In the genomic region with DNA sequence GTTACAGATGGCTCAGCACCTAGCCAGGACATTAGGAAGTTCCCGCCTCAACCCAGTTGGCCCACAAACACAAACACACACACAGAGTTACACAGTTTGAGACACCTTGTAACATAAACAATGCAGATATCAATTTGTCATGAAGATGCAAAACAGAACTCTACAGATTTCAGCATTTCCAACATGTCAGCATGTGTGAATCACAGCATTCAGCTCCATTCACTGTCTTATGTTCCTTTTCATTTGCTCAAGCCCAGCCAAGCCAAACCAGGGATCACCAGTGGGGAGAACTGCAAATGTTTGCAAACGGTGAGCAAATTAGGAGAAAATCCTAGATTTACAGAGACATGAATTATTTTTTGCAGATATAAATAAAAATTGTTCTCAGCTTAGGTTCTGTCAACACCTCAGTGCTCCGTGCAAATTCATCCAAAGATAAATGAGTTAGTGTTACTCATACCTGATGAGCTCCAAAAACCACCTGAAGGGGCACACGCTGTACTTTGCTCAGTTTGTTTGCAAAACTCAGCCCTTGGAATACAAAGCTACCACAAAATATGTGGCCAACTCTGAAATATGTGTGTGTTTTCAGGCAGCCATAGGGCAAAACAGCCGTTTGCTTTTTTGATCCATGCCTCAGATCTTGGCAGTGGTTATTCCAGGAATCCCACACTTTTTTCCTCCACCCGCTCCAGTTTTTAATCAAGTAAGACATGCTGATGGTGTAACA, we compare ENCODE assay signal across 28 cellular contexts. TPM values are rescaled to one million over a fixed set of nuclear protein-coding genes. Genes with fewer than 3 reads are reported as not detected.
DNase-seq lines count a peak whose midpoint lies in the region; ATAC-seq, FAIRE-seq and TF ChIP-seq lines count a peak whose summit lies in the region.
"Had no signal": no experiment of that assay in that cellular context is flagged by ENCODE, and none has a peak within 500 bp of the region (broad histone marks: within the 10 kb centered on the region; RNA-seq: fewer than 3 reads in every experiment).

No MANE protein-coding gene starts in this region.

- CTCF ChIA-PET in HepG2 (lab: Yijun Ruan, JAX; ENCODE audit: low intra/inter-chr PET ratio, low total read pairs): no interaction called here
- CTCF ChIA-PET in activated CD4-positive, alpha-beta memory T cell treated with anti-CD3 and anti-CD28 coated beads, Interleukin-2, amount 10 ng/mL, durations not matched to agents 7 days and 5 days (lab: Charles Lee): no interaction called here

- peak; percentile 41 for DNase-seq in adipocyte (ENCODE audit: low read depth)
- DNase-seq in epithelial cell of esophagus (ENCODE audit: low read depth): peak; percentile 51
- DNase-seq in HepG2 (ENCODE audit: low spot score): peak; percentile 84
- DNase-seq in glutamatergic neuron: no peak
- DNase-seq in activated CD4-positive, alpha-beta memory T cell treated with anti-CD3 and anti-CD28 coated beads, Interleukin-2, amount 10 ng/mL, durations not matched to agents 7 days and 5 days: no peak
- DNase-seq in SK-N-DZ (ENCODE audit: low spot score): no peak
- DNase-seq: body of pancreas; COR-L47; DMS79; endodermal cell; GF-D8; head of caudate nucleus; left cardiac atrium; NCI-H187 treated with DMSO at 0.1 percent for 48 hours; NCI-H526 treated with DMSO at 0.1 percent for 48 hours; psoas muscle; SJCRH30; stimulated activated CD4-positive, alpha-beta T cell treated with anti-CD3 and anti-CD28 coated beads, Interleukin-1b, Interleukin-23, amount 100 ng/mL, for 48 hours; T-helper 2 cell; WERI-Rb-1 had no signal

- H3K27ac ChIP-seq in C4-2B: peak overlapping the region; percentile 64; the same call in 1 of the 2 replicates
- H3K27ac ChIP-seq in HepG2 (ENCODE audit: extremely low read length, insufficient read depth, low read length): peak overlapping the region; percentile 50
- H3K27ac ChIP-seq: body of pancreas, KMS-11, neutrophil, psoas muscle, SJCRH30, skin epidermis, WERI-Rb-1 had no signal

- H3K27me3 ChIP-seq in adipocyte (replicated peaks; ENCODE audit: control insufficient read depth, insufficient read depth, low read length): no peaks in the 10 kb centered on the region
- no peaks in the 10 kb centered on the region for H3K27me3 ChIP-seq in HepG2 (ENCODE audit: control insufficient read depth in 1 of 2, insufficient read depth in 2 of 2, low read length in 2 of 2)
- H3K27me3 ChIP-seq: body of pancreas, neutrophil, SJCRH30 had no signal

- TF ChIP-seq EP300 in HepG2 (IDR thresholded peaks at IDR 0.05; ENCODE audit: low read depth in 2 of 2, low read length in 2 of 2) (peak in 1 of 2 experiments; percentile 61; a peak in 2 of 4 replicates), HepG2 (CRISPR knock-in tag; IDR thresholded peaks at IDR 0.05; ENCODE audit: borderline replicate concordance) (peak; percentile 31; the same call in 1 of the 2 replicates)

- H3K9me3 ChIP-seq in adipocyte (ENCODE audit: control insufficient read depth, low read length) (no peaks in the 10 kb centered on the region), HepG2 (ENCODE audit: low read length) (no peaks in the 10 kb centered on the region; the same call in 1 of the 2 replicates)
- H3K9me3 ChIP-seq: body of pancreas, neutrophil, psoas muscle had no signal

- TF ChIP-seq CTCF in C4-2B (conservative IDR thresholded peaks at IDR 0.05): peak; percentile 18
- TF ChIP-seq CTCF in epithelial cell of esophagus (IDR thresholded peaks at IDR 0.05; ENCODE audit: insufficient read depth, low read depth, low read length, missing control alignments): peak; percentile 11
- TF ChIP-seq CTCF in HepG2 (CRISPR knock-in tag; IDR thresholded peaks at IDR 0.05): peak; percentile 22; the same call in 1 of the 2 replicates
- TF ChIP-seq CTCF in glutamatergic neuron (IDR thresholded peaks at IDR 0.05; ENCODE audit: partially characterized antibody, unreplicated experiment): no peak

- H3K4me2 ChIP-seq in HepG2 (ENCODE audit: low read depth, low read length): peak overlapping the region; percentile 44
- H3K4me2 ChIP-seq: GM23338, KMS-11 had no signal

- H3K36me3 Mint-ChIP-seq in glutamatergic neuron (ENCODE audit: unreplicated experiment): peaks cover 8% of the 10 kb centered on the region
- peaks cover 39% of the 10 kb centered on the region for H3K36me3 Mint-ChIP-seq in activated CD4-positive, alpha-beta memory T cell treated with anti-CD3 and anti-CD28 coated beads, Interleukin-2, amount 10 ng/mL, durations not matched to agents 7 days and 5 days (ENCODE audit: low read depth)

- POLR2A ChIA-PET in HepG2 (lab: Yijun Ruan, JAX): no interaction called here
- POLR2A ChIA-PET in activated CD4-positive, alpha-beta memory T cell treated with anti-CD3 and anti-CD28 coated beads, Interleukin-2, amount 10 ng/mL, durations not matched to agents 7 days and 5 days (lab: Charles Lee): no interaction called here

- H3K79me2 ChIP-seq in HepG2 (ENCODE audit: insufficient read depth, low read length): no peaks in the 10 kb centered on the region

- FAIRE-seq in HepG2 (lab: Jason Lieb, UNC): peak; percentile 98

- ATAC-seq in HepG2 (peak; percentile 97), HG03108 (IDR thresholded peaks at IDR 0.05; ENCODE audit: unreplicated experiment) (no peak)
- ATAC-seq: body of pancreas, GM23338 had no signal

- no peaks in the 10 kb centered on the region for H3K9me3 Mint-ChIP-seq in glutamatergic neuron (ENCODE audit: unreplicated experiment)
- no peaks in the 10 kb centered on the region for H3K9me3 Mint-ChIP-seq in activated CD4-positive, alpha-beta memory T cell treated with anti-CD3 and anti-CD28 coated beads, Interleukin-2, amount 10 ng/mL, durations not matched to agents 7 days and 5 days
- H3K9me3 Mint-ChIP-seq: GM23338 had no signal

- H3K4me3 Mint-ChIP-seq in glutamatergic neuron (ENCODE audit: unreplicated experiment): no peak overlapping the region
- no peak overlapping the region for H3K4me3 Mint-ChIP-seq in activated CD4-positive, alpha-beta memory T cell treated with anti-CD3 and anti-CD28 coated beads, Interleukin-2, amount 10 ng/mL, durations not matched to agents 7 days and 5 days
- H3K4me3 Mint-ChIP-seq: activated naive CD4-positive, alpha-beta T cell treated with anti-CD3 and anti-CD28 coated beads, Interleukin-2, amount 50 U/mL, for 24 hours; activated T-helper 1 cell treated with anti-CD3 and anti-CD28 coated beads, Interleukin-12 subunit alpha, Interleukin-12 subunit beta, Interleukin-2, Interleukin-4 antibody, amounts not matched to agents 30 ng/mL and 10 ng/mL and 1 ng/mL, durations not matched to agents 14 hours and 24 hours and 36 hours; endodermal cell; GM23338 had no signal

- H3K4me1 ChIP-seq in adipocyte (ENCODE audit: control insufficient read depth, insufficient read depth, low read length) (peaks cover 16% of the 10 kb centered on the region), HepG2 (ENCODE audit: insufficient read depth, low read length) (peaks cover 29% of the 10 kb centered on the region)
- H3K4me1 ChIP-seq: body of pancreas, psoas muscle, SJCRH30 had no signal

- no peak overlapping the region for H2AFZ ChIP-seq in HepG2 (ENCODE audit: low read length)
- H2AFZ ChIP-seq: GM23338 had no signal

- intact Hi-C loops in HepG2 (cut with micrococcal nuclease; ENCODE audit: unreplicated experiment): no loop called here

- TF ChIP-seq POLR2A in HepG2 (IDR thresholded peaks at IDR 0.05; ENCODE audit: insufficient read depth in 1 of 2, low read depth in 2 of 2, low read length in 2 of 2): no peak

- no peak for TF ChIP-seq RAD21 in HepG2 (CRISPR knock-in tag; IDR thresholded peaks at IDR 0.05)

- 19% methylated on average over 6 of the region's 6 CpGs for WGBS in HepG2 (ENCODE audit: low lambda C conversion rate)

- no TSS peak for BruUV-seq in HepG2 (replicated peaks; lab: Mats Ljungman, UMichigan)

- no peaks in the 10 kb centered on the region for H3K27me3 Mint-ChIP-seq in glutamatergic neuron (ENCODE audit: unreplicated experiment)
- H3K27me3 Mint-ChIP-seq in activated CD4-positive, alpha-beta memory T cell treated with anti-CD3 and anti-CD28 coated beads, Interleukin-2, amount 10 ng/mL, durations not matched to agents 7 days and 5 days: no peaks in the 10 kb centered on the region
- H3K27me3 Mint-ChIP-seq: activated naive CD4-positive, alpha-beta T cell treated with anti-CD3 and anti-CD28 coated beads, Interleukin-2, amount 50 U/mL, for 24 hours had no signal

- in situ Hi-C loops in HepG2 (cut with HindIII; ENCODE audit: extremely low pct_ligation_motif_present, low pct_unique_long_range_greater_than_20kb): no loop called here

- no peak overlapping the region for H3K9ac ChIP-seq in adipocyte (ENCODE audit: low read length)
- H3K9ac ChIP-seq in HepG2 (ENCODE audit: insufficient read depth, low read depth, low read length): no peak overlapping the region; the same call in 1 of the 2 replicates
- H3K9ac ChIP-seq: KMS-11 had no signal

- H3K27ac Mint-ChIP-seq in glutamatergic neuron (ENCODE audit: unreplicated experiment): no peak overlapping the region
- no peak overlapping the region for H3K27ac Mint-ChIP-seq in activated CD4-positive, alpha-beta memory T cell treated with anti-CD3 and anti-CD28 coated beads, Interleukin-2, amount 10 ng/mL, durations not matched to agents 7 days and 5 days
- H3K27ac Mint-ChIP-seq: activated naive CD4-positive, alpha-beta T cell treated with anti-CD3 and anti-CD28 coated beads, Interleukin-2, amount 50 U/mL, for 24 hours; activated T-helper 1 cell treated with anti-CD3 and anti-CD28 coated beads, Interleukin-12 subunit alpha, Interleukin-12 subunit beta, Interleukin-2, Interleukin-4 antibody, amounts not matched to agents 30 ng/mL and 10 ng/mL and 1 ng/mL, durations not matched to agents 14 hours and 24 hours and 36 hours; endodermal cell; GM23338 had no signal

- no peak overlapping the region for H3K4me3 ChIP-seq in adipocyte (ENCODE audit: low read length)
- no peak overlapping the region for H3K4me3 ChIP-seq in epithelial cell of esophagus (ENCODE audit: low read length)
- H3K4me3 ChIP-seq in HepG2 (replicated peaks in 1 of 3; ENCODE audit: insufficient read depth in 1 of 3, low read depth in 2 of 3, low read length in 3 of 3): peak overlapping the region in 1 of 3 experiments; percentile 2; a peak in 1 of 6 replicates
- H3K4me3 ChIP-seq: body of pancreas, GM23338, psoas muscle, SJCRH30, skin epidermis had no signal

- no peaks in the 10 kb centered on the region for H4K20me1 ChIP-seq in HepG2 (ENCODE audit: insufficient read depth, low read length)

- H3K4me1 Mint-ChIP-seq in glutamatergic neuron (ENCODE audit: low read depth, unreplicated experiment): peaks cover 5% of the 10 kb centered on the region
- peaks cover 9% of the 10 kb centered on the region for H3K4me1 Mint-ChIP-seq in activated CD4-positive, alpha-beta memory T cell treated with anti-CD3 and anti-CD28 coated beads, Interleukin-2, amount 10 ng/mL, durations not matched to agents 7 days and 5 days
- H3K4me1 Mint-ChIP-seq: activated naive CD4-positive, alpha-beta T cell treated with anti-CD3 and anti-CD28 coated beads, Interleukin-2, amount 50 U/mL, for 24 hours; GM23338 had no signal

- H3K36me3 ChIP-seq in adipocyte (ENCODE audit: control insufficient read depth, insufficient read depth, low read length, severe bottlenecking): peaks cover 9% of the 10 kb centered on the region
- H3K36me3 ChIP-seq in HepG2 (replicated peaks in 1 of 2; ENCODE audit: control insufficient read depth in 1 of 2, insufficient read depth in 2 of 2, low read length in 2 of 2): 0 out of 5 replicates have a peak, but pooled peaks cover 1 to 3% of the 10 kb centered on the region in 2 experiments

RNA-seq across cellular contexts. Expression of a gene that starts 16.3 kb away (rescaled TPM):
- total RNA-seq in HepG2 (2016; rRNA removed; fragmentation: Illumina TruSeq; extraction: Trizol) (20.1 and 20.6 TPM in 2 replicates), glutamatergic neuron (ENCODE audit: unreplicated experiment) (18.7 TPM)
- total RNA-seq in HepG2 (2016; cell fraction: cytosol; rRNA removed; fragmentation: Illumina TruSeq; extraction: Trizol; ENCODE audit: low read depth): 18.1 and 18.3 TPM in 2 replicates
- 16.9 and 20.5 TPM in 2 replicates for total RNA-seq in HepG2 (2016; cell fraction: insoluble cytoplasmic fraction; rRNA removed; fragmentation: Illumina TruSeq; extraction: Trizol)
- 26.4 and 26.7 TPM in 2 replicates for total RNA-seq in HepG2 (2016; cell fraction: membrane; rRNA removed; fragmentation: Illumina TruSeq; extraction: Trizol)
- 27.8 and 29.9 TPM in 2 replicates for total RNA-seq in HepG2 (2016; cell fraction: nucleus; rRNA removed; fragmentation: Illumina TruSeq; extraction: Trizol)
- polyA plus RNA-seq in HepG2 (2011; rRNA removed): 12.4 and 13.9 TPM in 2 replicates
- polyA plus RNA-seq in HepG2 (2011; cell fraction: cytosol; rRNA removed): 16.3 and 17.6 TPM in 2 replicates
- 12.9 and 14.5 TPM in 2 replicates for polyA plus RNA-seq in HepG2 (2011; cell fraction: nucleus; rRNA removed)
- polyA plus RNA-seq in HepG2 (2012): 9.9 and 11.0 TPM in 2 replicates
- 13.0 and 16.0 TPM in 2 replicates for polyA plus RNA-seq in HepG2 (2016; cell fraction: cytosol; fragmentation: Illumina TruSeq; extraction: Trizol; ENCODE audit: low read depth)
- polyA plus RNA-seq in HepG2 (2016; cell fraction: insoluble cytoplasmic fraction; fragmentation: Illumina TruSeq; extraction: Trizol; ENCODE audit: low read depth): 16.1 and 19.3 TPM in 2 replicates
- polyA plus RNA-seq in HepG2 (2016; cell fraction: membrane; fragmentation: Illumina TruSeq; extraction: Trizol; ENCODE audit: low read depth): 17.8 and 20.2 TPM in 2 replicates
- 11.9 and 14.5 TPM in 2 replicates for polyA plus RNA-seq in HepG2 (2016; cell fraction: nucleus; fragmentation: Illumina TruSeq; extraction: Trizol; ENCODE audit: insufficient read depth, low read depth)
- 26.5 and 30.3 TPM in 2 replicates for polyA minus RNA-seq in HepG2 (2011; rRNA and poly(A)+ RNA removed; ENCODE audit: low replicate concordance)
- polyA minus RNA-seq in HepG2 (2011; cell fraction: cytosol; rRNA and poly(A)+ RNA removed): 18.2 and 20.8 TPM in 2 replicates
- polyA minus RNA-seq in HepG2 (2011; cell fraction: nucleus; rRNA and poly(A)+ RNA removed): 49.0 and 54.1 TPM in 2 replicates
- 10 to 100 TPM; 24.5 to 25.2 TPM for total RNA-seq in activated CD4-positive, alpha-beta memory T cell treated with anti-CD3 and anti-CD28 coated beads, Interleukin-2, amount 10 ng/mL, durations not matched to agents 7 days and 5 days
- polyA plus RNA-seq in SK-N-DZ (2014; cell fraction: cytosol; rRNA removed): 20.6 and 22.7 TPM in 2 replicates
- polyA plus RNA-seq in SK-N-DZ (2014; cell fraction: nucleus; rRNA removed): 12.4 and 15.4 TPM in 2 replicates

Comparison
In these comparisons a context has a peak if more than half of its experiments do, and no peak if none do; other contexts are left out.
1. DNase-seq: peak in adipocyte (single experiment), epithelial cell of esophagus (single experiment) and HepG2 (single experiment); none in glutamatergic neuron (single experiment), activated CD4-positive, alpha-beta memory T cell treated with anti-CD3 and anti-CD28 coated beads, Interleukin-2, amount 10 ng/mL, durations not matched to agents 7 days and 5 days (single experiment) and SK-N-DZ (single experiment).